ENCODE assay signal across 12 cellular contexts in genomic region chr16:57234707-57235092, GRCh38. TPM values are rescaled to one million over a fixed set of nuclear protein-coding genes. Genes with fewer than 3 reads are reported as not detected.
DNase-seq lines count a peak whose midpoint lies in the region; ATAC-seq and TF ChIP-seq lines count a peak whose summit lies in the region.
"Had no signal": no experiment of that assay in that cellular context is flagged by ENCODE, and none has a peak within 500 bp of the region (broad histone marks: within the 10 kb centered on the region; RNA-seq: fewer than 3 reads in every experiment).

No MANE protein-coding gene starts in this region.

- peaks cover 21% of the 10 kb centered on the region for H3K4me1 Mint-ChIP-seq in activated T-cell treated with anti-CD3 and anti-CD28 coated beads, Interleukin-2, amount 50 U/mL, for 72 hours (ENCODE audit: low read depth)
- peaks cover 6% of the 10 kb centered on the region for H3K4me1 Mint-ChIP-seq in activated T-cell treated with anti-CD3 and anti-CD28 coated beads, Interleukin-2, amount 50 U/mL, for 4 hours (ENCODE audit: low read depth)
- peaks cover 8% of the 10 kb centered on the region for H3K4me1 Mint-ChIP-seq in activated CD8-positive, alpha-beta T cell treated with anti-CD3 and anti-CD28 coated beads, Interleukin-2, amount 10 ng/mL, durations not matched to agents 7 days and 5 days (ENCODE audit: low read depth)

- H3K4me3 ChIP-seq in OCI-LY7 (ENCODE audit: low read depth, low read length, poor library complexity, severe bottlenecking), result peak overlapping the region; percentile 33
- no peak overlapping the region for H3K4me3 ChIP-seq in mucosa of descending colon
- H3K4me3 ChIP-seq in transverse colon, result no peak overlapping the region
- H3K4me3 ChIP-seq: BLaER1 treated with 17β-estradiol and CSF1 and Interleukin-3, amounts not matched to agents 10 nM and 100 nM had no signal

- intact Hi-C loops in OCI-LY7 (cut with micrococcal nuclease; ENCODE audit: unreplicated experiment), result no loop called here
- intact Hi-C loops in mucosa of descending colon (cut with DNase I, micrococcal nuclease), result no loop called here
- intact Hi-C loops in transverse colon (cut with DNase I; ENCODE audit: low total_unique reads), result no loop called here

- no peak for DNase-seq in activated T-cell treated with anti-CD3 and anti-CD28 coated beads, Interleukin-2, amount 50 U/mL, for 72 hours
- DNase-seq in activated T-cell treated with anti-CD3 and anti-CD28 coated beads, Interleukin-2, amount 50 U/mL, for 4 hours, result no peak
- DNase-seq in OCI-LY7 (ENCODE audit: low spot score) (no peak), mucosa of descending colon (no peak), transverse colon (no peak), mucosa of gallbladder (ENCODE audit: low spot score) (no peak), caudate nucleus (lab: John Stamatoyannopoulos, UW) (no peak)
- no peak for DNase-seq in activated CD8-positive, alpha-beta T cell treated with anti-CD3 and anti-CD28 coated beads, Interleukin-2, amount 10 ng/mL, durations not matched to agents 7 days and 5 days
- DNase-seq: GF-D8, NCI-H1930 had no signal

- H3K9me2 ChIP-seq in OCI-LY7 (ENCODE audit: insufficient read depth, low read length), result no peaks in the 10 kb centered on the region

- no peak for ATAC-seq in activated T-cell treated with anti-CD3 and anti-CD28 coated beads, Interleukin-2, amount 50 U/mL, for 72 hours (replicated peaks in 1 of 2)
- no peak for ATAC-seq in activated T-cell treated with anti-CD3 and anti-CD28 coated beads, Interleukin-2, amount 50 U/mL, for 4 hours
- ATAC-seq in mucosa of descending colon, result peak; percentile 63
- no peak for ATAC-seq in activated CD8-positive, alpha-beta T cell treated with anti-CD3 and anti-CD28 coated beads, Interleukin-2, amount 10 ng/mL, durations not matched to agents 7 days and 5 days

- CTCF ChIA-PET in OCI-LY7 (lab: Charles Lee; ENCODE audit: unreplicated experiment), result no interaction called here
- CTCF ChIA-PET in activated CD8-positive, alpha-beta T cell treated with anti-CD3 and anti-CD28 coated beads, Interleukin-2, amount 10 ng/mL, durations not matched to agents 7 days and 5 days (lab: Charles Lee), result no interaction called here

- TF ChIP-seq CTCF in OCI-LY7 (conservative IDR thresholded peaks at IDR 0.05; ENCODE audit: low read length) (no peak), mucosa of descending colon (IDR thresholded peaks at IDR 0.05) (no peak), transverse colon (IDR thresholded peaks at IDR 0.05) (no peak)

- TF ChIP-seq POLR2A in transverse colon (IDR thresholded peaks at IDR 0.05), result no peak

- peak overlapping the region; percentile 87 for H3K27ac Mint-ChIP-seq in activated T-cell treated with anti-CD3 and anti-CD28 coated beads, Interleukin-2, amount 50 U/mL, for 72 hours
- no peak overlapping the region for H3K27ac Mint-ChIP-seq in activated CD8-positive, alpha-beta T cell treated with anti-CD3 and anti-CD28 coated beads, Interleukin-2, amount 10 ng/mL, durations not matched to agents 7 days and 5 days

- no peaks in the 10 kb centered on the region for H3K79me2 ChIP-seq in OCI-LY7 (ENCODE audit: insufficient read depth, low read depth, low read length)

- peaks cover 6 to 31% of the 10 kb centered on the region in 2 donors for H3K36me3 Mint-ChIP-seq in activated T-cell treated with anti-CD3 and anti-CD28 coated beads, Interleukin-2, amount 50 U/mL, for 72 hours (ENCODE audit: insufficient read depth in 2 of 2)
- peaks cover 53% of the 10 kb centered on the region for H3K36me3 Mint-ChIP-seq in activated T-cell treated with anti-CD3 and anti-CD28 coated beads, Interleukin-2, amount 50 U/mL, for 4 hours (ENCODE audit: insufficient read depth)
- H3K36me3 Mint-ChIP-seq in activated CD8-positive, alpha-beta T cell treated with anti-CD3 and anti-CD28 coated beads, Interleukin-2, amount 10 ng/mL, durations not matched to agents 7 days and 5 days (ENCODE audit: low read depth), result peaks cover 69% of the 10 kb centered on the region

- H3K9me3 ChIP-seq in OCI-LY7 (ENCODE audit: low read length) (no peaks in the 10 kb centered on the region; the same call in 1 of the 2 replicates), mucosa of descending colon (no peaks in the 10 kb centered on the region), transverse colon (no peaks in the 10 kb centered on the region)
- H3K9me3 ChIP-seq: BLaER1 treated with 17β-estradiol and CSF1 and Interleukin-3, amounts not matched to agents 10 nM and 100 nM had no signal

- no peaks in the 10 kb centered on the region for H3K27me3 ChIP-seq in transverse colon
- H3K27me3 ChIP-seq: BLaER1 treated with 17β-estradiol and CSF1 and Interleukin-3, amounts not matched to agents 10 nM and 100 nM had no signal

- peaks cover 90% of the 10 kb centered on the region for H3K36me3 ChIP-seq in OCI-LY7 (ENCODE audit: insufficient read depth, low read length)
- peaks cover 10% of the 10 kb centered on the region for H3K36me3 ChIP-seq in mucosa of descending colon (ENCODE audit: low read depth)
- peaks cover 0 to 80% (median 22%) of the 10 kb centered on the region in 4 donors for H3K36me3 ChIP-seq in transverse colon

- POLR2A ChIA-PET in OCI-LY7 (lab: Charles Lee), result interaction anchor here (1.3 to 2.5 kb wide), 4 partner anchors 12 to 49 kb away, joined by 3 to 9 read pairs (median 6); partner anchors contain the start of genes PSME3IP1 and RSPRY1
- POLR2A ChIA-PET in activated CD8-positive, alpha-beta T cell treated with anti-CD3 and anti-CD28 coated beads, Interleukin-2, amount 10 ng/mL, durations not matched to agents 7 days and 5 days (lab: Charles Lee), result interaction anchor here (0.6 kb wide), 1 partner anchor 331 kb away, joined by 3 read pairs; no protein-coding TSS in a partner anchor

- no peaks in the 10 kb centered on the region for H3K9me3 Mint-ChIP-seq in activated T-cell treated with anti-CD3 and anti-CD28 coated beads, Interleukin-2, amount 50 U/mL, for 72 hours
- H3K9me3 Mint-ChIP-seq in activated T-cell treated with anti-CD3 and anti-CD28 coated beads, Interleukin-2, amount 50 U/mL, for 4 hours, result no peaks in the 10 kb centered on the region
- H3K9me3 Mint-ChIP-seq in activated CD8-positive, alpha-beta T cell treated with anti-CD3 and anti-CD28 coated beads, Interleukin-2, amount 10 ng/mL, durations not matched to agents 7 days and 5 days (ENCODE audit: insufficient read depth), result no peaks in the 10 kb centered on the region

- H3K4me1 ChIP-seq in OCI-LY7 (ENCODE audit: insufficient read depth, low read length, poor library complexity, severe bottlenecking) (peaks cover 26% of the 10 kb centered on the region), mucosa of descending colon (ENCODE audit: low read depth) (no peaks in the 10 kb centered on the region), transverse colon (peaks cover 0 to 17% (median 3%) of the 10 kb centered on the region in 4 donors)

- peak overlapping the region; percentile 53; the same call in 1 of the 2 replicates for H2AFZ ChIP-seq in OCI-LY7 (ENCODE audit: low read length)

- H3K27ac ChIP-seq in OCI-LY7 (ENCODE audit: low read depth, low read length, poor library complexity, severe bottlenecking) (peak overlapping the region; percentile 88), transverse colon (peak overlapping the region; percentile 4 to 38 (median 31)), caudate nucleus (ENCODE audit: low read depth, low read length) (no peak overlapping the region)
- H3K27ac ChIP-seq: BLaER1 treated with 17β-estradiol and CSF1 and Interleukin-3, amounts not matched to agents 10 nM and 100 nM had no signal

- no TSS peak for BruUV-seq in OCI-LY7 (replicated peaks; lab: Mats Ljungman, UMichigan)

- in situ Hi-C loops in transverse colon (cut with MboI; ENCODE audit: low pct_ligation_motif_present in 1 of 4, low pct_unique_long_range_greater_than_20kb in 1 of 4, low sequenced_read_pairs in 3 of 4), result no loop called here

- no peak for TF ChIP-seq EP300 in transverse colon (IDR thresholded peaks at IDR 0.05; ENCODE audit: low read depth)

- no peaks in the 10 kb centered on the region for H4K20me1 ChIP-seq in OCI-LY7 (ENCODE audit: insufficient read depth, low read length)

- H3K4me2 ChIP-seq in OCI-LY7 (ENCODE audit: low read length), result peak overlapping the region; percentile 69

- no peak overlapping the region for H3K4me3 Mint-ChIP-seq in activated T-cell treated with anti-CD3 and anti-CD28 coated beads, Interleukin-2, amount 50 U/mL, for 72 hours
- no peak overlapping the region for H3K4me3 Mint-ChIP-seq in activated T-cell treated with anti-CD3 and anti-CD28 coated beads, Interleukin-2, amount 50 U/mL, for 4 hours
- H3K4me3 Mint-ChIP-seq in activated CD8-positive, alpha-beta T cell treated with anti-CD3 and anti-CD28 coated beads, Interleukin-2, amount 10 ng/mL, durations not matched to agents 7 days and 5 days, result no peak overlapping the region

- H3K27me3 Mint-ChIP-seq in activated T-cell treated with anti-CD3 and anti-CD28 coated beads, Interleukin-2, amount 50 U/mL, for 72 hours (ENCODE audit: low read depth), result no peaks in the 10 kb centered on the region
- no peaks in the 10 kb centered on the region for H3K27me3 Mint-ChIP-seq in activated T-cell treated with anti-CD3 and anti-CD28 coated beads, Interleukin-2, amount 50 U/mL, for 4 hours (ENCODE audit: low read depth)
- no peaks in the 10 kb centered on the region for H3K27me3 Mint-ChIP-seq in activated CD8-positive, alpha-beta T cell treated with anti-CD3 and anti-CD28 coated beads, Interleukin-2, amount 10 ng/mL, durations not matched to agents 7 days and 5 days (ENCODE audit: low read depth)

RNA-seq across cellular contexts. Expression of gene ARL2BP, which starts 10.4 kb away (rescaled TPM):
- total RNA-seq in activated T-cell treated with anti-CD3 and anti-CD28 coated beads, Interleukin-2, amount 50 U/mL, for 72 hours, result 10 to 100 TPM; 27.9 to 30.3 TPM
- total RNA-seq in activated T-cell treated with anti-CD3 and anti-CD28 coated beads, Interleukin-2, amount 50 U/mL, for 4 hours, result 10 to 100 TPM; 19.0 to 26.4 (median 19.8) TPM
- 25.4 and 26.6 TPM in 2 replicates for total RNA-seq in OCI-LY7 (2014; rRNA removed; shearing (Covaris generic))
- total RNA-seq in OCI-LY7 (2022) (31.2 and 35.7 TPM in 2 replicates), mucosa of descending colon (10 to 100 TPM; 29.2 to 39.7 (median 35.4) TPM), transverse colon (10 to 100 TPM; 10.3 to 39.6 (median 36.5) TPM), mucosa of gallbladder (46.4 TPM)
- total RNA-seq in activated CD8-positive, alpha-beta T cell treated with anti-CD3 and anti-CD28 coated beads, Interleukin-2, amount 10 ng/mL, durations not matched to agents 7 days and 5 days, result 10 to 100 TPM; 33.3 to 36.9 TPM

RNA-seq across cellular contexts. Expression of gene RSPRY1, which starts 48.6 kb away (rescaled TPM):
- 10 to 100 TPM; 33.9 to 39.8 TPM for total RNA-seq in activated T-cell treated with anti-CD3 and anti-CD28 coated beads, Interleukin-2, amount 50 U/mL, for 72 hours
- total RNA-seq in activated T-cell treated with anti-CD3 and anti-CD28 coated beads, Interleukin-2, amount 50 U/mL, for 4 hours, result 10 to 100 TPM; 30.4 to 33.3 (median 32.4) TPM
- 17.1 and 25.6 TPM in 2 replicates for total RNA-seq in OCI-LY7 (2014; rRNA removed; shearing (Covaris generic))
- total RNA-seq in OCI-LY7 (2022), result 25.2 and 29.7 TPM in 2 replicates
- 10 to 100 TPM; 40.6 to 44.1 (median 42.0) TPM for total RNA-seq in mucosa of descending colon
- 10 to 100 TPM; 17.1 to 58.4 (median 44.5) TPM for total RNA-seq in transverse colon
- 10 to 100 TPM; 30.9 to 35.8 TPM for total RNA-seq in activated CD8-positive, alpha-beta T cell treated with anti-CD3 and anti-CD28 coated beads, Interleukin-2, amount 10 ng/mL, durations not matched to agents 7 days and 5 days
- total RNA-seq in mucosa of gallbladder, result 49.6 TPM

RNA-seq across cellular contexts. Expression of gene PSME3IP1, which starts 48.9 kb away (rescaled TPM):
- 100 to 1,000 TPM; 120 to 140 TPM for total RNA-seq in activated T-cell treated with anti-CD3 and anti-CD28 coated beads, Interleukin-2, amount 50 U/mL, for 72 hours
- total RNA-seq in activated T-cell treated with anti-CD3 and anti-CD28 coated beads, Interleukin-2, amount 50 U/mL, for 4 hours, result 10 to 100 TPM; 76.7 to 81.0 (median 80.1) TPM
- 89.5 and 111 TPM in 2 replicates for total RNA-seq in OCI-LY7 (2014; rRNA removed; shearing (Covaris generic))
- total RNA-seq in OCI-LY7 (2022), result 152 and 157 TPM in 2 replicates
- total RNA-seq in mucosa of descending colon, result 100 to 1,000 TPM in 2 of 3 donors, 10 to 100 TPM in 1; 97.9 to 138 (median 114) TPM
- 100 to 1,000 TPM in 3 of 4 donors, 10 to 100 TPM in 1; 95.7 to 185 (median 120) TPM for total RNA-seq in transverse colon
- 100 to 1,000 TPM; 106 to 113 TPM for total RNA-seq in activated CD8-positive, alpha-beta T cell treated with anti-CD3 and anti-CD28 coated beads, Interleukin-2, amount 10 ng/mL, durations not matched to agents 7 days and 5 days
- total RNA-seq in mucosa of gallbladder, result 76.1 TPM

RNA-seq across cellular contexts. Expression of gene PLLP, which starts 49.8 kb away (rescaled TPM):
- under 1 TPM in 1 of 2 donors, not detected in 1; 0.48 TPM for total RNA-seq in activated T-cell treated with anti-CD3 and anti-CD28 coated beads, Interleukin-2, amount 50 U/mL, for 72 hours
- total RNA-seq in activated T-cell treated with anti-CD3 and anti-CD28 coated beads, Interleukin-2, amount 50 U/mL, for 4 hours, result under 1 TPM in 2 of 3 donors, not detected in 1; 0.13 to 0.33 TPM
- 0.08 and 0.22 TPM in 2 replicates for total RNA-seq in OCI-LY7 (2014; rRNA removed; shearing (Covaris generic))
- not detected in 2 replicates for total RNA-seq in OCI-LY7 (2022)
- 1 to 10 TPM; 2.8 to 8.6 (median 4.3) TPM for total RNA-seq in mucosa of descending colon
- 10 to 100 TPM in 2 of 4 donors, 1 to 10 TPM in 2; 4.4 to 13.5 (median 9.6) TPM for total RNA-seq in transverse colon
- total RNA-seq in activated CD8-positive, alpha-beta T cell treated with anti-CD3 and anti-CD28 coated beads, Interleukin-2, amount 10 ng/mL, durations not matched to agents 7 days and 5 days, result under 1 TPM; 0.18 to 0.37 TPM
- total RNA-seq in mucosa of gallbladder, result 206 TPM
- total RNA-seq: A172 had no signal
